In genomic region chr1:184792450-184792969, GRCh38 we compare ENCODE assay signal across 1 cellular context.
TF ChIP-seq lines count a peak whose summit lies in the region.

No MANE protein-coding gene starts in this region.

TF ChIP-seq in HepG2, 621 proteins besides CTCF, POLR2A, EP300 and RAD21 (continued from another document and continues in another):
- TF ChIP-seq ZBTB10 (CRISPR knock-in tag; IDR thresholded peaks at IDR 0.05; ENCODE audit: borderline replicate concordance) (no peak), SRSF4 (IDR thresholded peaks at IDR 0.05; ENCODE audit: low read depth, low read length, poor library complexity, severe bottlenecking) (no peak), NFIB (CRISPR knock-in tag; IDR thresholded peaks at IDR 0.05; ENCODE audit: borderline replicate concordance) (no peak), KAT7 (CRISPR knock-in tag; IDR thresholded peaks at IDR 0.05; ENCODE audit: borderline replicate concordance) (no peak), HOXA7 (CRISPR knock-in tag; IDR thresholded peaks at IDR 0.05) (no peak), MLX (CRISPR knock-in tag; IDR thresholded peaks at IDR 0.05) (0 out of 2 replicates have a peak, but pooled peaks have one; percentile 25), ZNF788 (CRISPR knock-in tag; IDR thresholded peaks at IDR 0.05; ENCODE audit: borderline replicate concordance) (no peak), ZNF7 (CRISPR knock-in tag; IDR thresholded peaks at IDR 0.05) (no peak), ZBTB7A (CRISPR knock-in tag; IDR thresholded peaks at IDR 0.05) (no peak), SNAPC5 (CRISPR knock-in tag; IDR thresholded peaks at IDR 0.05; ENCODE audit: borderline replicate concordance) (no peak), POGZ (CRISPR knock-in tag; IDR thresholded peaks at IDR 0.05) (no peak; the same call in 1 of the 2 replicates), KAT8 (CRISPR knock-in tag; IDR thresholded peaks at IDR 0.05) (0 out of 2 replicates have a peak, but pooled peaks have one; percentile 46), TFDP1 (CRISPR knock-in tag; IDR thresholded peaks at IDR 0.05; ENCODE audit: borderline replicate concordance) (no peak), ZNF644 (CRISPR knock-in tag; IDR thresholded peaks at IDR 0.05; ENCODE audit: low read depth) (peak; percentile 85; the same call in 1 of the 2 replicates), TBP (CRISPR knock-in tag; IDR thresholded peaks at IDR 0.05) (no peak), RAD51 (IDR thresholded peaks at IDR 0.05; ENCODE audit: borderline replicate concordance) (no peak), NFATC3 (CRISPR knock-in tag; IDR thresholded peaks at IDR 0.05) (no peak), ZUFSP (CRISPR knock-in tag; IDR thresholded peaks at IDR 0.05; ENCODE audit: borderline replicate concordance) (no peak), MIER2 (CRISPR knock-in tag; IDR thresholded peaks at IDR 0.05) (0 out of 2 replicates have a peak, but pooled peaks have one; percentile 36), ATF5 (CRISPR knock-in tag; IDR thresholded peaks at IDR 0.05; ENCODE audit: low read depth) (no peak), ZNF646 (CRISPR knock-in tag; IDR thresholded peaks at IDR 0.05) (no peak), ZFX (CRISPR knock-in tag; IDR thresholded peaks at IDR 0.05; ENCODE audit: low read depth) (peak; percentile 64), YEATS4 (CRISPR knock-in tag; IDR thresholded peaks at IDR 0.05; ENCODE audit: borderline replicate concordance) (no peak; the same call in 1 of the 2 replicates), BCLAF1 (IDR thresholded peaks at IDR 0.05) (no peak), CBX5 (CRISPR knock-in tag; IDR thresholded peaks at IDR 0.05; ENCODE audit: borderline replicate concordance) (no peak), NCOR1 (IDR thresholded peaks at IDR 0.05; ENCODE audit: borderline replicate concordance, low read length) (peak; percentile 21; the same call in 1 of the 2 replicates), ZNF580 (CRISPR knock-in tag; IDR thresholded peaks at IDR 0.05; ENCODE audit: borderline replicate concordance, low read depth) (no peak), ZNF280D (CRISPR knock-in tag; IDR thresholded peaks at IDR 0.05) (no peak), ATF3 (CRISPR knock-in tag; IDR thresholded peaks at IDR 0.05) (no peak), ZNF484 (CRISPR knock-in tag; IDR thresholded peaks at IDR 0.05; ENCODE audit: borderline replicate concordance, low read depth) (no peak), CHD2 (IDR thresholded peaks at IDR 0.05; ENCODE audit: low read depth, low read length) (no peak), TARDBP (CRISPR knock-in tag; IDR thresholded peaks at IDR 0.05) (no peak), MLLT10 (CRISPR knock-in tag; IDR thresholded peaks at IDR 0.05) (no peak), ZNF30 (CRISPR knock-in tag; IDR thresholded peaks at IDR 0.05) (no peak), ZNF101 (CRISPR knock-in tag; IDR thresholded peaks at IDR 0.05; ENCODE audit: borderline replicate concordance, low read depth) (no peak), NFE2L1 (CRISPR knock-in tag; IDR thresholded peaks at IDR 0.05; ENCODE audit: borderline replicate concordance) (no peak)
